In genomic region chr10:18875480-18875879, GRCh38 we compare ENCODE assay signal across 30 cellular contexts.
"Had no signal": no experiment of that assay in that cellular context is flagged by ENCODE, and none has a peak within 500 bp of the region (broad histone marks: within the 10 kb centered on the region; RNA-seq: fewer than 3 reads in every experiment).

No MANE protein-coding gene starts in this region.

- H3K4me1 Mint-ChIP-seq: activated B cell treated with CpG ODN at 0.5 μM for 24 hours; activated CD4-positive, alpha-beta T cell treated with anti-CD3 and anti-CD28 coated beads, Interleukin-2, amount 10 ng/mL, durations not matched to agents 7 days and 5 days; activated naive CD4-positive, alpha-beta T cell treated with anti-CD3 and anti-CD28 coated beads, Interleukin-2, amount 10 ng/mL, durations not matched to agents 7 days and 5 days; activated naive CD8-positive, alpha-beta T cell treated with anti-CD3 and anti-CD28 coated beads for 36 hours; activated T-helper 17 cell treated with anti-CD3 and anti-CD28 coated beads, Interleukin-2, amount 50 U/mL, for 72 hours; T-helper 17 cell had no signal

- H3K27ac ChIP-seq: Peyer's patch had no signal

- FAIRE-seq: TTC549 had no signal

- H3K36me3 Mint-ChIP-seq: activated CD4-positive, alpha-beta memory T cell treated with anti-CD3 and anti-CD28 coated beads for 36 hours; activated naive CD4-positive, alpha-beta T cell treated with anti-CD3 and anti-CD28 coated beads, Interleukin-2, amount 10 ng/mL, durations not matched to agents 7 days and 5 days; activated naive CD8-positive, alpha-beta T cell treated with anti-CD3 and anti-CD28 coated beads for 36 hours had no signal

- DNase-seq: activated B cell treated with CpG ODN at 0.5 μM for 24 hours; activated CD4-positive, alpha-beta memory T cell treated with anti-CD3 and anti-CD28 coated beads for 36 hours; activated CD4-positive, alpha-beta T cell treated with anti-CD3 and anti-CD28 coated beads for 1 hour; activated CD4-positive, alpha-beta T cell treated with anti-CD3 and anti-CD28 coated beads, Interleukin-2, amount 10 ng/mL, durations not matched to agents 7 days and 5 days; activated gamma-delta T cell; activated naive CD4-positive, alpha-beta T cell treated with anti-CD3 and anti-CD28 coated beads, Interleukin-2, amount 10 ng/mL, durations not matched to agents 7 days and 5 days; activated naive CD8-positive, alpha-beta T cell treated with anti-CD3 and anti-CD28 coated beads for 36 hours; activated T-cell treated with anti-CD3 and anti-CD28 coated beads for 4 hours; activated T-cell treated with anti-CD3 and anti-CD28 coated beads, Interleukin-2, amount 50 U/mL, for 48 hours; central memory CD4-positive, alpha-beta T cell; Kasumi-1; KBM-7; MG63; MV-4-11; NCI-H1092 treated with DMSO at 0.1 percent for 48 hours; NCI-H1417 treated with DMSO at 0.1 percent for 48 hours; NCI-H1694; NCI-H2029; NCI-H2107; NCI-H2171 treated with DMSO at 0.1 percent for 48 hours; NCI-H345; NCI-H510A; NCI-H526 treated with DMSO at 0.1 percent for 48 hours; OCI-M1; Peyer's patch; SHP77 treated with DMSO at 0.1 percent for 48 hours; T-helper 17 cell; T1000 had no signal

- H3K4me3 ChIP-seq: MG63, Peyer's patch had no signal

- H3K27me3 Mint-ChIP-seq: activated B cell treated with CpG ODN at 0.5 μM for 24 hours; activated CD4-positive, alpha-beta memory T cell treated with anti-CD3 and anti-CD28 coated beads for 36 hours; activated CD4-positive, alpha-beta T cell treated with anti-CD3 and anti-CD28 coated beads, Interleukin-2, amount 10 ng/mL, durations not matched to agents 7 days and 5 days; activated naive CD4-positive, alpha-beta T cell treated with anti-CD3 and anti-CD28 coated beads, Interleukin-2, amount 10 ng/mL, durations not matched to agents 7 days and 5 days; activated naive CD8-positive, alpha-beta T cell treated with anti-CD3 and anti-CD28 coated beads for 36 hours; activated T-helper 17 cell treated with anti-CD3 and anti-CD28 coated beads, Interleukin-2, amount 50 U/mL, for 72 hours; T-helper 17 cell had no signal

- ATAC-seq: activated T-helper 17 cell treated with anti-CD3 and anti-CD28 coated beads, Interleukin-2, amount 50 U/mL, for 72 hours; T-helper 17 cell had no signal

- H3K27me3 ChIP-seq: MG63, Peyer's patch had no signal

- H3K9me3 ChIP-seq: MG63, Peyer's patch had no signal

- H3K36me3 ChIP-seq: MG63, Peyer's patch had no signal

- H3K9me3 Mint-ChIP-seq: activated T-helper 17 cell treated with anti-CD3 and anti-CD28 coated beads, Interleukin-2, amount 50 U/mL, for 72 hours had no signal

- H3K4me3 Mint-ChIP-seq: activated B cell treated with CpG ODN at 0.5 μM for 24 hours; activated CD4-positive, alpha-beta memory T cell treated with anti-CD3 and anti-CD28 coated beads for 36 hours; activated CD4-positive, alpha-beta T cell treated with anti-CD3 and anti-CD28 coated beads, Interleukin-2, amount 10 ng/mL, durations not matched to agents 7 days and 5 days; activated naive CD4-positive, alpha-beta T cell treated with anti-CD3 and anti-CD28 coated beads, Interleukin-2, amount 10 ng/mL, durations not matched to agents 7 days and 5 days; activated naive CD8-positive, alpha-beta T cell treated with anti-CD3 and anti-CD28 coated beads for 36 hours; activated T-helper 17 cell treated with anti-CD3 and anti-CD28 coated beads, Interleukin-2, amount 50 U/mL, for 72 hours; T-helper 17 cell had no signal

- H3K27ac Mint-ChIP-seq: activated B cell treated with CpG ODN at 0.5 μM for 24 hours; activated CD4-positive, alpha-beta memory T cell treated with anti-CD3 and anti-CD28 coated beads for 36 hours; activated CD4-positive, alpha-beta T cell treated with anti-CD3 and anti-CD28 coated beads, Interleukin-2, amount 10 ng/mL, durations not matched to agents 7 days and 5 days; activated naive CD4-positive, alpha-beta T cell treated with anti-CD3 and anti-CD28 coated beads, Interleukin-2, amount 10 ng/mL, durations not matched to agents 7 days and 5 days; activated naive CD8-positive, alpha-beta T cell treated with anti-CD3 and anti-CD28 coated beads for 36 hours; activated T-helper 17 cell treated with anti-CD3 and anti-CD28 coated beads, Interleukin-2, amount 50 U/mL, for 72 hours; T-helper 17 cell had no signal
